ENCODE assay signal across 32 cellular contexts in the genomic region with DNA sequence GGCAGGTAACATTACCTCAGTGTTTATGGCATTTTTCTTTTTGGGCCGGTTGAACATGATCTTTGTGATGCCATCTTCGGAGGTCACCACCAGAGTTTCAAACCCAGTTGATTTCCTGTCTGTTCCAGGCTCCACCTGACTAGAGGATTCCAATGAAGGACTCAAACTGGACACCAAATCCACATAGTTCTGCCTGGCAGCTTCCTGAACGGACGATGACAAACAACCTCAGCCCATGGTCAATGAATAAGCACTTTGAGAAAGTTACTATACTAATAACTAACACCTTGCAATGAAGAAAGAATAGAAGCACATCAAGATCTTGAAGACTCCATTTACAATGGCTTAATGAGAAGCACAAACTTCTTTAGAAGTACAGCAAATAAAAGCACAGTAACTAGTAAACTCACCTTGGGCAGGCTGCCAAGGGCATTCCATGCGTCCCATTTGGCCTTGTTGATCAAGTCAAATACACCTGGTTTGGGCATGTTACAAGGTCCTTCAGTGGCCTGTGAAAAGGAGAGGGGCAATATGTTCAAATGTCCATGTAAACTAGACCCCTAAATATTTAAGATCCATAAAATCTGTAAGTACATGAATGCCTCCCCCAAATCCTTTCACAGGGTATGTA. TPM values are rescaled to one million over a fixed set of nuclear protein-coding genes. Genes with fewer than 3 reads are reported as not detected.
A peak's percentile ranks its signal among the peaks of the same experiment; 100 is the strongest.
DNase-seq lines count a peak whose midpoint lies in the region; ATAC-seq and TF ChIP-seq lines count a peak whose summit lies in the region.
"Had no signal": no experiment of that assay in that cellular context is flagged by ENCODE, and none has a peak within 500 bp of the region (broad histone marks: within the 10 kb centered on the region; RNA-seq: fewer than 3 reads in every experiment).

No MANE protein-coding gene starts in this region.

- H3K36me3 ChIP-seq in colonic mucosa (no peaks in the 10 kb centered on the region), osteoblast (ENCODE audit: insufficient read depth, low read length) (peaks cover 34% of the 10 kb centered on the region)

- POLR2A ChIA-PET in activated CD4-positive, alpha-beta T cell treated with anti-CD3 and anti-CD28 coated beads, Interleukin-2, amount 10 ng/mL, durations not matched to agents 7 days and 5 days (lab: Charles Lee): no interaction called here

- peaks cover 49% of the 10 kb centered on the region for H3K79me2 ChIP-seq in osteoblast (ENCODE audit: insufficient read depth, low read length)

- intact Hi-C loops in colonic mucosa (cut with DNase I): loop anchor here (10.0 kb wide), 1 partner anchor 106 kb away; a partner anchor contains a TSS

- peaks cover 16% of the 10 kb centered on the region for H3K4me1 Mint-ChIP-seq in activated CD4-positive, alpha-beta T cell treated with anti-CD3 and anti-CD28 coated beads, Interleukin-2, amount 10 ng/mL, durations not matched to agents 7 days and 5 days

- no peak overlapping the region for H3K27ac ChIP-seq in colonic mucosa
- H3K27ac ChIP-seq in osteoblast (ENCODE audit: low read depth, low read length): peak overlapping the region; percentile 38
- H3K27ac ChIP-seq: ascending aorta, hepatocyte, Peyer's patch, psoas muscle, SJSA1 had no signal

- H3K36me3 Mint-ChIP-seq in activated CD4-positive, alpha-beta T cell treated with anti-CD3 and anti-CD28 coated beads, Interleukin-2, amount 10 ng/mL, durations not matched to agents 7 days and 5 days (ENCODE audit: low read depth): peaks cover 56% of the 10 kb centered on the region

- H3K9me3 ChIP-seq in colonic mucosa (no peaks in the 10 kb centered on the region), osteoblast (ENCODE audit: low read depth, low read length) (no peaks in the 10 kb centered on the region)
- H3K9me3 ChIP-seq: ascending aorta, Peyer's patch, psoas muscle, SJSA1 had no signal

- CTCF ChIA-PET in activated CD4-positive, alpha-beta T cell treated with anti-CD3 and anti-CD28 coated beads, Interleukin-2, amount 10 ng/mL, durations not matched to agents 7 days and 5 days (lab: Charles Lee): no interaction called here

- no peak overlapping the region for H3K4me3 Mint-ChIP-seq in activated CD4-positive, alpha-beta T cell treated with anti-CD3 and anti-CD28 coated beads, Interleukin-2, amount 10 ng/mL, durations not matched to agents 7 days and 5 days
- H3K4me3 Mint-ChIP-seq: activated T-cell treated with anti-CD3 and anti-CD28 coated beads, Interleukin-2, amount 50 U/mL, for 72 hours; GM23338; stimulated activated effector memory CD8-positive, alpha-beta T cell treated with anti-CD3 and anti-CD28 coated beads, Interleukin-12 subunit alpha, Interleukin-12 subunit beta, amount 100 ng/mL, for 72 hours had no signal

- H3K27ac Mint-ChIP-seq in activated CD4-positive, alpha-beta T cell treated with anti-CD3 and anti-CD28 coated beads, Interleukin-2, amount 10 ng/mL, durations not matched to agents 7 days and 5 days: no peak overlapping the region
- H3K27ac Mint-ChIP-seq: activated T-cell treated with anti-CD3 and anti-CD28 coated beads, Interleukin-2, amount 50 U/mL, for 72 hours; CD4-positive, CD25-positive, alpha-beta regulatory T cell; GM23338; stimulated activated effector memory CD8-positive, alpha-beta T cell treated with anti-CD3 and anti-CD28 coated beads, Interleukin-12 subunit alpha, Interleukin-12 subunit beta, amount 100 ng/mL, for 72 hours had no signal

- no peak overlapping the region for H3K9ac ChIP-seq in colonic mucosa (ENCODE audit: low read depth in 2 of 2, low read length in 2 of 2)

- H3K4me2 ChIP-seq in osteoblast (ENCODE audit: insufficient read depth, low read length): no peak overlapping the region
- H3K4me2 ChIP-seq: GM23338, hepatocyte had no signal

- TF ChIP-seq CTCF in colonic mucosa (IDR thresholded peaks at IDR 0.05) (no peak), osteoblast (IDR thresholded peaks at IDR 0.05; ENCODE audit: extremely low read depth, low read depth, low read length) (no peak), GM10266 (IDR thresholded peaks at IDR 0.05; ENCODE audit: control insufficient read depth, insufficient read depth, low read depth, missing control alignments) (no peak)

- H3K4me1 ChIP-seq in colonic mucosa (peaks cover 6% of the 10 kb centered on the region), osteoblast (ENCODE audit: insufficient read depth, low read length) (peaks cover 62% of the 10 kb centered on the region)

- H3K27me3 ChIP-seq in colonic mucosa (no peaks in the 10 kb centered on the region), osteoblast (ENCODE audit: insufficient read depth, low read length) (no peaks in the 10 kb centered on the region)
- H3K27me3 ChIP-seq: ascending aorta, hepatocyte, Peyer's patch, SJSA1 had no signal

- H4K20me1 ChIP-seq in osteoblast (ENCODE audit: insufficient read depth, low read length): peaks cover 12% of the 10 kb centered on the region

- peak; percentile 6 for DNase-seq in DMS79 (lab: John Stamatoyannopoulos, UW)
- DNase-seq in NCI-H2029 (lab: John Stamatoyannopoulos, UW): peak; percentile 26
- peak; percentile 66 for DNase-seq in colonic mucosa
- DNase-seq in osteoblast (ENCODE audit: insufficient read length, low spot score, missing footprints): no peak
- DNase-seq in GM10266 (ENCODE audit: extremely low spot score): no peak
- DNase-seq in HPDE6-E6E7 (ENCODE audit: extremely low spot score): no peak
- no peak for DNase-seq in activated CD4-positive, alpha-beta T cell treated with anti-CD3 and anti-CD28 coated beads, Interleukin-2, amount 10 ng/mL, durations not matched to agents 7 days and 5 days
- DNase-seq: activated CD4-positive, alpha-beta T cell treated with anti-CD3 and anti-CD28 coated beads for 48 hours; activated naive CD4-positive, alpha-beta T cell treated with anti-CD3 and anti-CD28 coated beads, Interleukin-2, amount 50 U/mL, for 16 hours; activated T-cell treated with anti-CD3 and anti-CD28 coated beads, Interleukin-2, amount 50 U/mL, for 72 hours; CD4-positive, CD25-positive, alpha-beta regulatory T cell; cerebellar nuclear complex; effector CD4-positive, alpha-beta T cell; foreskin melanocyte; GF-D8; NCI-H226; NK-92 treated with Interleukin-12 subunit alpha and Interleukin-12 subunit beta, amount 100 ng/mL, for 24 hours; Peyer's patch; psoas muscle; stimulated activated CD4-positive, alpha-beta T cell treated with anti-CD3 and anti-CD28 coated beads, Interleukin-2, amount 100 ng/mL, for 24 hours; T-helper 2 cell had no signal

- H3K27me3 Mint-ChIP-seq in activated CD4-positive, alpha-beta T cell treated with anti-CD3 and anti-CD28 coated beads, Interleukin-2, amount 10 ng/mL, durations not matched to agents 7 days and 5 days: no peaks in the 10 kb centered on the region
- H3K27me3 Mint-ChIP-seq: CD4-positive, CD25-positive, alpha-beta regulatory T cell had no signal

- no peak for ATAC-seq in HG03460 (IDR thresholded peaks at IDR 0.05; ENCODE audit: unreplicated experiment)
- ATAC-seq: activated T-cell treated with anti-CD3 and anti-CD28 coated beads, Interleukin-2, amount 50 U/mL, for 72 hours; esophagus mucosa; GM12878; GM23338; psoas muscle; stimulated activated effector memory CD8-positive, alpha-beta T cell treated with anti-CD3 and anti-CD28 coated beads, Interleukin-12 subunit alpha, Interleukin-12 subunit beta, amount 100 ng/mL, for 72 hours had no signal

- no peak overlapping the region for H2AFZ ChIP-seq in osteoblast (ENCODE audit: low read length)
- H2AFZ ChIP-seq: GM23338, hepatocyte had no signal

- H3K4me3 ChIP-seq in colonic mucosa (no peak overlapping the region), osteoblast (ENCODE audit: insufficient read depth, low read length) (no peak overlapping the region)
- H3K4me3 ChIP-seq: ascending aorta, GM12878, GM23338, hepatocyte, Peyer's patch, psoas muscle, SJSA1 had no signal

- H3K9me3 Mint-ChIP-seq in activated CD4-positive, alpha-beta T cell treated with anti-CD3 and anti-CD28 coated beads, Interleukin-2, amount 10 ng/mL, durations not matched to agents 7 days and 5 days: peaks cover 13% of the 10 kb centered on the region
- H3K9me3 Mint-ChIP-seq: stimulated activated effector memory CD8-positive, alpha-beta T cell treated with anti-CD3 and anti-CD28 coated beads, Interleukin-12 subunit alpha, Interleukin-12 subunit beta, amount 100 ng/mL, for 72 hours had no signal

RNA-seq across cellular contexts. Expression of a gene that starts 4.9 kb away (rescaled TPM):
- 10 to 100 TPM; 65.5 to 94.8 TPM for total RNA-seq in colonic mucosa
- total RNA-seq in osteoblast: 76.0 and 89.0 TPM in 2 replicates
- total RNA-seq in activated CD4-positive, alpha-beta T cell treated with anti-CD3 and anti-CD28 coated beads, Interleukin-2, amount 10 ng/mL, durations not matched to agents 7 days and 5 days: 10 to 100 TPM; 25.8 to 26.3 TPM

RNA-seq across cellular contexts. Expression of a gene that starts 51.5 kb away (rescaled TPM):
- total RNA-seq in colonic mucosa (not detected), osteoblast (not detected in 2 replicates)
- not detected for total RNA-seq in activated CD4-positive, alpha-beta T cell treated with anti-CD3 and anti-CD28 coated beads, Interleukin-2, amount 10 ng/mL, durations not matched to agents 7 days and 5 days
- total RNA-seq: activated T-cell treated with anti-CD3 and anti-CD28 coated beads, Interleukin-2, amount 50 U/mL, for 72 hours; ascending aorta; CD4-positive, CD25-positive, alpha-beta regulatory T cell; esophagus mucosa; GM12878; GM23338; hepatocyte; lower leg skin; Peyer's patch; psoas muscle; SJSA1; skeletal muscle tissue; temporal lobe had no signal

Comparison
In these comparisons a context has a peak if more than half of its experiments do, and no peak if none do; other contexts are left out.
1. DNase-seq: peak in DMS79 (single experiment), NCI-H2029 (single experiment) and colonic mucosa (single experiment); none in osteoblast (single experiment), GM10266 (single experiment), HPDE6-E6E7 (single experiment) and activated CD4-positive, alpha-beta T cell treated with anti-CD3 and anti-CD28 coated beads, Interleukin-2, amount 10 ng/mL, durations not matched to agents 7 days and 5 days (single experiment).